ENCODE assay signal across 13 cellular contexts in genomic region chr22:24424901-24425775, GRCh38. TPM values are rescaled to one million over a fixed set of nuclear protein-coding genes. Genes with fewer than 3 reads are reported as not detected.
DNase-seq lines count a peak whose midpoint lies in the region; ATAC-seq and TF ChIP-seq lines count a peak whose summit lies in the region.
"Had no signal": no experiment of that assay in that cellular context is flagged by ENCODE, and none has a peak within 500 bp of the region (broad histone marks: within the 10 kb centered on the region; RNA-seq: fewer than 3 reads in every experiment).

No MANE protein-coding gene starts in this region.

- peaks cover 45 to 66% (median 46%) of the 10 kb centered on the region in 3 donors for H3K4me1 Mint-ChIP-seq in CD8-positive, alpha-beta memory T cell
- peaks cover 14% of the 10 kb centered on the region for H3K4me1 Mint-ChIP-seq in neural crest cell

- CTCF ChIA-PET in CD8-positive, alpha-beta memory T cell (lab: Charles Lee), result interaction anchor here (0.8 to 7.6 kb wide), 7 partner anchors 11 to 85 kb away, joined by 3 to 67 read pairs (median 5); no protein-coding TSS in a partner anchor

- peaks cover 0 to 10% (median 0%) of the 10 kb centered on the region in 3 donors for H3K36me3 Mint-ChIP-seq in CD8-positive, alpha-beta memory T cell
- no peaks in the 10 kb centered on the region for H3K36me3 Mint-ChIP-seq in neural crest cell (ENCODE audit: low read depth)

- peak overlapping the region; percentile 86 to 99 (median 90) for H3K4me3 Mint-ChIP-seq in CD8-positive, alpha-beta memory T cell
- peak overlapping the region; percentile 72 for H3K4me3 Mint-ChIP-seq in neural crest cell

- no peak overlapping the region for H3K9ac ChIP-seq in KMS-11
- H3K9ac ChIP-seq in endocrine pancreas (ENCODE audit: control insufficient read depth, insufficient read depth, low read length), result peak overlapping the region; percentile 50

- no peak overlapping the region for H3K4me3 ChIP-seq in CD8-positive, alpha-beta memory T cell (ENCODE audit: low read length)
- H3K4me3 ChIP-seq in KMS-11 (IDR thresholded peaks at IDR 0.05; ENCODE audit: insufficient read depth, low read depth, low read length) (no peak overlapping the region), endocrine pancreas (ENCODE audit: control insufficient read depth, insufficient read depth, low read length) (no peak overlapping the region)

- H3K79me2 ChIP-seq in KMS-11 (ENCODE audit: insufficient read depth, low read depth), result peaks cover 41% of the 10 kb centered on the region

- no peaks in the 10 kb centered on the region for H3K27me3 ChIP-seq in CD8-positive, alpha-beta memory T cell (ENCODE audit: insufficient read depth, low read length, poor library complexity, severe bottlenecking)
- H3K27me3 ChIP-seq in KMS-11 (ENCODE audit: insufficient read depth, low read depth), result no peaks in the 10 kb centered on the region
- no peaks in the 10 kb centered on the region for H3K27me3 ChIP-seq in endocrine pancreas (ENCODE audit: control insufficient read depth, insufficient read depth, low read length)

- H3K27ac ChIP-seq in CD8-positive, alpha-beta memory T cell (ENCODE audit: low read depth, low read length), result no peak overlapping the region
- no peak overlapping the region for H3K27ac ChIP-seq in KMS-11

- H3K4me2 ChIP-seq in KMS-11, result peak overlapping the region; percentile 60; the same call in 1 of the 2 replicates

- H3K27ac Mint-ChIP-seq in CD8-positive, alpha-beta memory T cell, result peak overlapping the region; percentile 87 to 100 (median 92)
- H3K27ac Mint-ChIP-seq in neural crest cell (ENCODE audit: unreplicated experiment), result no peak overlapping the region

- H3K4me1 ChIP-seq in CD8-positive, alpha-beta memory T cell (ENCODE audit: insufficient read depth, low read length), result peaks cover 44% of the 10 kb centered on the region
- H3K4me1 ChIP-seq in KMS-11 (ENCODE audit: low read depth, poor library complexity, severe bottlenecking) (peaks cover 44% of the 10 kb centered on the region), endocrine pancreas (ENCODE audit: control insufficient read depth, insufficient read depth, low read length) (no peaks in the 10 kb centered on the region)

- no peaks in the 10 kb centered on the region for H3K9me3 ChIP-seq in CD8-positive, alpha-beta memory T cell (ENCODE audit: low read length)
- H3K9me3 ChIP-seq in endocrine pancreas (ENCODE audit: control insufficient read depth, low read length), result no peaks in the 10 kb centered on the region

- no peaks in the 10 kb centered on the region for H3K9me3 Mint-ChIP-seq in CD8-positive, alpha-beta memory T cell
- H3K9me3 Mint-ChIP-seq in neural crest cell, result no peaks in the 10 kb centered on the region

- TF ChIP-seq CTCF in KMS-11 (conservative IDR thresholded peaks at IDR 0.05; ENCODE audit: low read depth, low read length) (no peak), neural crest cell (conservative IDR thresholded peaks at IDR 0.05) (no peak), omental fat pad (IDR thresholded peaks at IDR 0.05) (no peak)

- H3K36me3 ChIP-seq in CD8-positive, alpha-beta memory T cell (ENCODE audit: insufficient read depth, low read length), result no peaks in the 10 kb centered on the region
- H3K36me3 ChIP-seq in KMS-11 (ENCODE audit: insufficient read depth), result no peaks in the 10 kb centered on the region
- no peaks in the 10 kb centered on the region for H3K36me3 ChIP-seq in endocrine pancreas (ENCODE audit: control insufficient read depth, insufficient read depth, low read length)

- H2AFZ ChIP-seq in KMS-11 (ENCODE audit: low read depth), result no peak overlapping the region

- POLR2A ChIA-PET in CD8-positive, alpha-beta memory T cell (lab: Charles Lee), result interaction anchor here (0.6 kb wide), 1 partner anchor 388 kb away, joined by 3 read pairs; no protein-coding TSS in a partner anchor

- no peaks in the 10 kb centered on the region for H4K20me1 ChIP-seq in KMS-11 (ENCODE audit: insufficient read depth)

- H3K27me3 Mint-ChIP-seq in CD8-positive, alpha-beta memory T cell, result peaks cover 0 to 3% of the 10 kb centered on the region in 2 donors
- H3K27me3 Mint-ChIP-seq in neural crest cell (ENCODE audit: low read depth), result peaks cover 50% of the 10 kb centered on the region

- no peak for DNase-seq in CD8-positive, alpha-beta memory T cell
- DNase-seq in neural crest cell (ENCODE audit: low read depth, low spot score), result no peak
- no peak for DNase-seq in NCI-H1694 (lab: John Stamatoyannopoulos, UW)
- no peak for DNase-seq in HUDEP-2 (lab: John Stamatoyannopoulos, UW; ENCODE audit: unreplicated experiment in 76 of 76)
- DNase-seq in omental fat pad (ENCODE audit: low spot score), result no peak
- DNase-seq: activated CD8-positive, alpha-beta memory T cell treated with anti-CD3 and anti-CD28 coated beads, Interleukin-2, amount 50 U/mL, for 4 hours; DMS79 treated with DMSO at 0.1 percent for 48 hours; effector CD4-positive, alpha-beta T cell; kidney glomerular epithelial cell; NCI-H1105 had no signal

- ATAC-seq in HG03135 (IDR thresholded peaks at IDR 0.05; ENCODE audit: unreplicated experiment) (no peak), omental fat pad (ENCODE audit: low FRiP score) (no peak)

RNA-seq across cellular contexts. Expression of gene ADORA2A, which starts 2.3 kb away (rescaled TPM):
- total RNA-seq in CD8-positive, alpha-beta memory T cell, result 10 to 100 TPM; 23.2 to 26.7 TPM
- polyA plus RNA-seq in CD8-positive, alpha-beta memory T cell, result 89.6 TPM
- total RNA-seq in neural crest cell (2.1 and 2.8 TPM in 2 replicates), omental fat pad (1 to 10 TPM; 1.7 to 4.5 (median 2.5) TPM)
